8 cellular contexts compared by ENCODE assay signal in genomic region chr4:186161138-186161537, GRCh38. TPM values are rescaled to one million over a fixed set of nuclear protein-coding genes. Genes with fewer than 3 reads are reported as not detected.
A peak's percentile ranks its signal among the peaks of the same experiment; 100 is the strongest.
DNase-seq lines count a peak whose midpoint lies in the region; ATAC-seq and TF ChIP-seq lines count a peak whose summit lies in the region.

No MANE protein-coding gene starts in this region.

- no peaks in the 10 kb centered on the region for H3K36me3 ChIP-seq in breast epithelium

- H3K4me3 ChIP-seq in breast epithelium: no peak overlapping the region

- no peaks in the 10 kb centered on the region for H3K4me1 ChIP-seq in breast epithelium

- DNase-seq in stimulated activated CD4-positive, alpha-beta T cell treated with anti-CD3 and anti-CD28 coated beads, Interleukin-12 subunit alpha, Interleukin-12 subunit beta, amount 100 ng/mL, for 4 hours: peak; percentile 16
- no peak for DNase-seq in stimulated activated CD4-positive, alpha-beta T cell treated with anti-CD3 and anti-CD28 coated beads, Interleukin-2, amount 100 ng/mL, for 48 hours
- DNase-seq in NCI-H2107 treated with DMSO at 0.1 percent for 48 hours (lab: John Stamatoyannopoulos, UW; ENCODE audit: unreplicated experiment) (peak; percentile 72), NCI-H774 (lab: John Stamatoyannopoulos, UW) (no peak), NCI-H2171 treated with DMSO at 0.1 percent for 48 hours (lab: John Stamatoyannopoulos, UW) (no peak), NCI-H1930 (lab: John Stamatoyannopoulos, UW) (no peak), breast epithelium (ENCODE audit: low spot score in 2 of 2) (no peak)

- H3K9me3 ChIP-seq in breast epithelium: no peaks in the 10 kb centered on the region

- peak; percentile 90 for ATAC-seq in HG02840 (IDR thresholded peaks at IDR 0.05; ENCODE audit: low FRiP score, unreplicated experiment)

- H3K27ac ChIP-seq in breast epithelium: no peak overlapping the region

- H3K27me3 ChIP-seq in breast epithelium: no peaks in the 10 kb centered on the region

- intact Hi-C loops in breast epithelium (cut with DNase I; ENCODE audit: low total_unique reads): no loop called here

- no peak for TF ChIP-seq CTCF in breast epithelium (IDR thresholded peaks at IDR 0.05)

- TF ChIP-seq POLR2A in breast epithelium (IDR thresholded peaks at IDR 0.05): no peak

RNA-seq across cellular contexts. Expression of gene CYP4V2, which starts 30.2 kb away (rescaled TPM):
- 10 to 100 TPM; 28.2 to 40.8 (median 36.6) TPM for total RNA-seq in breast epithelium

RNA-seq across cellular contexts. Expression of gene FAM149A, which starts 56.6 kb away (rescaled TPM):
- total RNA-seq in breast epithelium: 10 to 100 TPM in 1 of 3 donors, 1 to 10 TPM in 2; 7.9 to 22.9 (median 8.0) TPM

Comparison
In these comparisons a context has a peak if more than half of its experiments do, and no peak if none do; other contexts are left out.
1. DNase-seq: peak in stimulated activated CD4-positive, alpha-beta T cell treated with anti-CD3 and anti-CD28 coated beads, Interleukin-12 subunit alpha, Interleukin-12 subunit beta, amount 100 ng/mL, for 4 hours (single experiment) and NCI-H2107 treated with DMSO at 0.1 percent for 48 hours (single experiment); none in stimulated activated CD4-positive, alpha-beta T cell treated with anti-CD3 and anti-CD28 coated beads, Interleukin-2, amount 100 ng/mL, for 48 hours (0 of 2), NCI-H774 (single experiment), NCI-H2171 treated with DMSO at 0.1 percent for 48 hours (single experiment), NCI-H1930 (0 of 2) and breast epithelium (0 of 2).